22 cellular contexts compared by ENCODE assay signal in the genomic region with DNA sequence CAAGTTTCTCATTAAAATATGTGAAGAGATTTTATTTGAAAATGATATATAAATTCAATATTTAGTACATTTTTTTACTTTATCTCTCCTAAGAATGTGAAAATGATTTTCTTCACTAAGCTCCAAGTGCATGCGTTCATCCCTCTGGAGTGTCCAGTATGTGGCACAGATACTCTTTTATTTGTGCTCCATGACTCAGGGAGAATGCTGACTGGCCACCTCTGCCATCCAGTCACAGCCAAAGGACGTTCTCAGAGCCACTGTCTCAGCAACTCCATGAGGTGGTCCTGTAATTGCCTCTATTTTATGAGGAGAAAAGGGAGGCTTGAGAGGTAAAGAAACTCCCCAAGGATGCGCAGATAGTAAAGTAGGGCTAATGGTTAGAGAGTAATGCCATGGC.
"Had no signal": no experiment of that assay in that cellular context is flagged by ENCODE, and none has a peak within 500 bp of the region (broad histone marks: within the 10 kb centered on the region; RNA-seq: fewer than 3 reads in every experiment).

No MANE protein-coding gene starts in this region.

- FAIRE-seq: HTR-8/SVneo, K562, RCC 7860 had no signal

- DNase-seq: Kasumi-1, MV-4-11, NCI-H1048, NCI-H1105, NCI-H1417, NCI-H1436 treated with DMSO at 0.1 percent for 48 hours, NCI-H1694 treated with DMSO at 0.1 percent for 48 hours, NCI-H1930, NCI-H2081, NCI-H2107, NCI-H2227 treated with DMSO at 0.1 percent for 48 hours, NCI-H524, NCI-H526 treated with DMSO at 0.1 percent for 48 hours, NCI-H748 treated with DMSO at 0.1 percent for 48 hours, SHP77 treated with DMSO at 0.1 percent for 48 hours, SJCRH30 had no signal

- H3K4me3 ChIP-seq: K562, SJCRH30 had no signal

- H3K4me3 Mint-ChIP-seq: IgD-negative memory B cell had no signal

- H3K27ac ChIP-seq: HL-60, KMS-11, SJCRH30 had no signal

- H3K4me1 ChIP-seq: SJCRH30 had no signal

- H3K4me2 ChIP-seq: KMS-11 had no signal

- H3K9me3 ChIP-seq: SJCRH30 had no signal

- H3K9me3 Mint-ChIP-seq: IgD-negative memory B cell had no signal

- H3K27me3 ChIP-seq: SJCRH30 had no signal

- H3K36me3 ChIP-seq: SJCRH30 had no signal

- H3K27ac Mint-ChIP-seq: IgD-negative memory B cell had no signal

- H3K4me1 Mint-ChIP-seq: IgD-negative memory B cell had no signal

- H3K27me3 Mint-ChIP-seq: IgD-negative memory B cell had no signal
